ENCODE assay signal across 19 cellular contexts in genomic region chr15:62769604-62770003, GRCh38.
DNase-seq lines count a peak whose midpoint lies in the region; ATAC-seq and TF ChIP-seq lines count a peak whose summit lies in the region.
"Had no signal": no experiment of that assay in that cellular context is flagged by ENCODE, and none has a peak within 500 bp of the region (broad histone marks: within the 10 kb centered on the region; RNA-seq: fewer than 3 reads in every experiment).

No MANE protein-coding gene starts in this region.

- H3K4me1 ChIP-seq in PC-9 (replicated peaks; ENCODE audit: insufficient read depth) (peaks cover 25% of the 10 kb centered on the region), trophoblast cell (ENCODE audit: control insufficient read depth in 1 of 2, insufficient read depth in 2 of 2, low read length in 2 of 2) (peaks cover 14 to 24% of the 10 kb centered on the region in 2 experiments)
- H3K4me1 ChIP-seq: BLaER1 treated with 17β-estradiol and CSF1 and Interleukin-3, amounts not matched to agents 10 nM and 100 nM; prostate gland; uterus had no signal

- H3K79me2 ChIP-seq in PC-9 (ENCODE audit: low read depth) (no peaks in the 10 kb centered on the region), trophoblast cell (ENCODE audit: control insufficient read depth, insufficient read depth, low read length, poor library complexity) (peaks cover 10% of the 10 kb centered on the region)

- no peak for TF ChIP-seq CTCF in PC-9 (conservative IDR thresholded peaks at IDR 0.05)

- WGBS in trophoblast cell (ENCODE audit: extremely low coverage, insufficient coverage, insufficient read length) = no CpG with 5 or more reads among the region's 3 CpGs

- H3K27ac ChIP-seq in PC-9 = peak overlapping the region; percentile 72
- peak overlapping the region; percentile 96 for H3K27ac ChIP-seq in trophoblast cell (ENCODE audit: low read depth, low read length)
- H3K27ac ChIP-seq: BLaER1 treated with 17β-estradiol and CSF1 and Interleukin-3, amounts not matched to agents 10 nM and 100 nM; prostate gland; uterus had no signal

- peak overlapping the region; percentile 91 for H2BK5ac ChIP-seq in trophoblast cell (ENCODE audit: low read depth, low read length, poor library complexity)

- ATAC-seq in HG02623 (IDR thresholded peaks at IDR 0.05; ENCODE audit: unreplicated experiment) = no peak
- ATAC-seq in GM19467 (IDR thresholded peaks at IDR 0.05; ENCODE audit: unreplicated experiment) = no peak
- ATAC-seq: gastrocnemius medialis had no signal

- BruUV-seq in PC-9 (replicated peaks; lab: Mats Ljungman, UMichigan) = no TSS peak

- no peak overlapping the region for H3K9ac ChIP-seq in trophoblast cell (ENCODE audit: low read length)
- H3K9ac ChIP-seq: BLaER1 treated with 17β-estradiol and CSF1 and Interleukin-3, amounts not matched to agents 10 nM and 100 nM had no signal

- H3K18ac ChIP-seq in trophoblast cell (ENCODE audit: low read length) = peak overlapping the region; percentile 56

- H2AFZ ChIP-seq in PC-9 (no peak overlapping the region), trophoblast cell (ENCODE audit: insufficient read depth, low read length, poor library complexity) (no peak overlapping the region)

- peak overlapping the region; percentile 95 for H4K91ac ChIP-seq in trophoblast cell (ENCODE audit: low read depth, low read length)

- H4K20me1 ChIP-seq in PC-9 (ENCODE audit: insufficient read depth) = no peaks in the 10 kb centered on the region
- H4K20me1 ChIP-seq: BLaER1 treated with 17β-estradiol and CSF1 and Interleukin-3, amounts not matched to agents 10 nM and 100 nM had no signal

- POLR2A ChIA-PET in PC-9 (lab: Charles Lee; ENCODE audit: unreplicated experiment) = no interaction called here

- H4K8ac ChIP-seq in trophoblast cell (ENCODE audit: low read depth, low read length) = peak overlapping the region; percentile 67

- peak overlapping the region; percentile 98 for H2BK12ac ChIP-seq in trophoblast cell (ENCODE audit: low read length)

- no peak overlapping the region for H3K23ac ChIP-seq in trophoblast cell (ENCODE audit: low read length)

- H3K9me3 ChIP-seq in PC-9 (ENCODE audit: insufficient read depth, low read depth) (no peaks in the 10 kb centered on the region), trophoblast cell (ENCODE audit: insufficient read depth, low read depth, low read length) (no peaks in the 10 kb centered on the region)
- H3K9me3 ChIP-seq: BLaER1 treated with 17β-estradiol and CSF1 and Interleukin-3, amounts not matched to agents 10 nM and 100 nM; gastrocnemius medialis; prostate gland; uterus had no signal

- H3K14ac ChIP-seq in trophoblast cell (ENCODE audit: low read length) = peak overlapping the region; percentile 83

- H3K27me3 ChIP-seq in PC-9 (ENCODE audit: insufficient read depth, low read depth) (no peaks in the 10 kb centered on the region), trophoblast cell (ENCODE audit: insufficient read depth, low read length) (no peaks in the 10 kb centered on the region)
- H3K27me3 ChIP-seq: BLaER1 treated with 17β-estradiol and CSF1 and Interleukin-3, amounts not matched to agents 10 nM and 100 nM; gastrocnemius medialis; uterus had no signal

- H3K4me3 ChIP-seq in PC-9 = no peak overlapping the region
- no peak overlapping the region for H3K4me3 ChIP-seq in trophoblast cell (ENCODE audit: low read depth, low read length)
- H3K4me3 ChIP-seq: BLaER1 treated with 17β-estradiol and CSF1 and Interleukin-3, amounts not matched to agents 10 nM and 100 nM; gastrocnemius medialis; prostate gland; uterus had no signal

- H2AK5ac ChIP-seq in trophoblast cell (ENCODE audit: low read length) = peak overlapping the region; percentile 51

- H3K36me3 ChIP-seq in PC-9 (ENCODE audit: low read depth) (no peaks in the 10 kb centered on the region), trophoblast cell (ENCODE audit: control insufficient read depth in 1 of 2, insufficient read depth in 2 of 2, low read length in 2 of 2) (peaks cover 8 to 21% of the 10 kb centered on the region in 2 experiments)
- H3K36me3 ChIP-seq: prostate gland, uterus had no signal

- no peaks in the 10 kb centered on the region for H3K9me2 ChIP-seq in PC-9 (ENCODE audit: insufficient read depth)

- H3K4ac ChIP-seq in trophoblast cell (ENCODE audit: low read depth, low read length) = peak overlapping the region; percentile 85

- intact Hi-C loops in PC-9 (cut with micrococcal nuclease; ENCODE audit: unreplicated experiment) = no loop called here

- H4K12ac ChIP-seq in trophoblast cell (ENCODE audit: low read depth, low read length) = no peak overlapping the region

- H3F3A ChIP-seq in PC-9 (ENCODE audit: insufficient read depth, low read depth) = peaks cover 6% of the 10 kb centered on the region; the same call in 1 of the 2 replicates

- H3K4me2 ChIP-seq in PC-9 = peak overlapping the region; percentile 43
- no peak overlapping the region for H3K4me2 ChIP-seq in trophoblast cell (ENCODE audit: low read length)
- H3K4me2 ChIP-seq: BLaER1 treated with 17β-estradiol and CSF1 and Interleukin-3, amounts not matched to agents 10 nM and 100 nM had no signal

- peaks cover 71% of the 10 kb centered on the region for H3K79me1 ChIP-seq in trophoblast cell (ENCODE audit: low read length)

- H2BK120ac ChIP-seq in trophoblast cell (ENCODE audit: insufficient read depth, low read length, poor library complexity) = peak overlapping the region; percentile 97

- DNase-seq in GM03348 (ENCODE audit: low spot score) (peak; percentile 68), PC-9 (peak in 1 of 2 experiments; percentile 70), dermis blood vessel endothelial cell (peak; percentile 68), trophoblast cell (no peak)
- DNase-seq in activated naive CD4-positive, alpha-beta T cell (lab: John Stamatoyannopoulos, UW) = no peak
- no peak for DNase-seq in activated CD4-positive, alpha-beta T cell treated with anti-CD3 and anti-CD28 coated beads, Interleukin-2, amount 50 U/mL, for 48 hours
- DNase-seq: activated CD4-positive, alpha-beta T cell treated with anti-CD3 and anti-CD28 coated beads for 1 hour; cortex of kidney; gastrocnemius medialis; immature natural killer cell; MM.1S; NCI-H2171 treated with DMSO at 0.1 percent for 48 hours; stimulated activated CD4-positive, alpha-beta T cell treated with anti-CD3 and anti-CD28 coated beads, Interleukin-2, amount 100 ng/mL, for 48 hours; T-helper 1 cell; uterus had no signal

- CTCF ChIA-PET in PC-9 (lab: Charles Lee) = no interaction called here

Comparison
In these comparisons a context has a peak if more than half of its experiments do, and no peak if none do; other contexts are left out.
1. DNase-seq: peak in GM03348 (single experiment) and dermis blood vessel endothelial cell (single experiment); none in trophoblast cell (0 of 2), activated naive CD4-positive, alpha-beta T cell (0 of 4) and activated CD4-positive, alpha-beta T cell treated with anti-CD3 and anti-CD28 coated beads, Interleukin-2, amount 50 U/mL, for 48 hours (0 of 2).